In the genomic region with DNA sequence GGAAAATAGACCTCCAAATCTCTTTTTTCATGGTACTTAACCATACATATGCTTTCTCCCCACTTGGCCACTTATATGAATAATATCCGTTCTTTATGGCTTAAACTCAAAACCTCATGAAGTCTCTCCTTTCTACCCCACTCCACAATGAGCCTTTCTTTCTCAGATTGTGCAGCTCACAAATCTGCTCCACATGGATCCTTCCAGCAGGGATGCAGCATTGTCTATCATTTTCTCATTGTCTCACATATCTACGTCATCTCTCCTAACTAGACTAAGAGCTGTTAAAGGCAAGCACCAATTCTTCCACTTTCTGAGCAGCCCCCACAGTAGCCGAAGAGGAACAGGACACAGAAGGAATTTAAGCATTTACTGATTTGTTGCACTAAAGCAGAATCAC, we compare ENCODE assay signal across 23 cellular contexts.
DNase-seq lines count a peak whose midpoint lies in the region; FAIRE-seq and TF ChIP-seq lines count a peak whose summit lies in the region.
"Had no signal": no experiment of that assay in that cellular context is flagged by ENCODE, and none has a peak within 500 bp of the region (broad histone marks: within the 10 kb centered on the region; RNA-seq: fewer than 3 reads in every experiment).

No MANE protein-coding gene starts in this region.

- FAIRE-seq in GM12891 (lab: Jason Lieb, UNC) = peak; percentile 56
- FAIRE-seq in GM19239 (lab: Jason Lieb, UNC) = no peak
- FAIRE-seq: A204.1, GM12878 had no signal

- DNase-seq in GM12891 (ENCODE audit: insufficient read length, low spot score) = no peak
- peak; percentile 32 for DNase-seq in globus pallidus (ENCODE audit: low spot score)
- DNase-seq in medulla oblongata (ENCODE audit: extremely low spot score) = peak; percentile 51
- no peak for DNase-seq in GM19239 (ENCODE audit: insufficient read length, low spot score)
- no peak for DNase-seq in KG1 (lab: John Stamatoyannopoulos, UW)
- DNase-seq in UCSD-AML1 (lab: John Stamatoyannopoulos, UW; ENCODE audit: unreplicated experiment) = no peak
- DNase-seq: 8988T; ACHN; BE2C; C1 segment of cervical spinal cord; CD4-positive, alpha-beta memory T cell; CD4-positive, CD25-positive, alpha-beta regulatory T cell; CD8-positive, alpha-beta memory T cell; COR-L47; DMS 273 treated with DMSO at 0.1 percent for 48 hours; DMS153; DMS53; DMS79; DND-41; EL; GDM1 had no signal

- no peak for TF ChIP-seq POLR2A in GM12891 (IDR thresholded peaks at IDR 0.05; ENCODE audit: low read depth, low read length)

TF ChIP-seq in GM12891, 5 proteins besides CTCF, POLR2A, EP300 and RAD21:
- TF ChIP-seq SPI1 (IDR thresholded peaks at IDR 0.05; ENCODE audit: low read depth, low read length) (no peak), PAX5 (IDR thresholded peaks at IDR 0.05; ENCODE audit: insufficient read depth, low read length, severe bottlenecking) (no peak), TAF1 (IDR thresholded peaks at IDR 0.05; ENCODE audit: low read depth, low read length) (no peak), POU2F2 (IDR thresholded peaks at IDR 0.05; ENCODE audit: low read depth, low read length) (no peak), POLR2AphosphoS5 (IDR thresholded peaks at IDR 0.05; ENCODE audit: low read depth, low read length) (no peak)

Comparison
In these comparisons a context has a peak if more than half of its experiments do, and no peak if none do; other contexts are left out.
1. DNase-seq: peak in globus pallidus (single experiment) and medulla oblongata (single experiment); none in GM12891 (single experiment), GM19239 (single experiment), KG1 (single experiment) and UCSD-AML1 (single experiment).